38 cellular contexts compared by ENCODE assay signal in genomic region chr5:95611396-95611795, GRCh38. TPM values are rescaled to one million over a fixed set of nuclear protein-coding genes. Genes with fewer than 3 reads are reported as not detected.
"Had no signal": no experiment of that assay in that cellular context is flagged by ENCODE, and none has a peak within 500 bp of the region (broad histone marks: within the 10 kb centered on the region; RNA-seq: fewer than 3 reads in every experiment).

No MANE protein-coding gene starts in this region.

- H3K27me3 ChIP-seq: MG63 had no signal

- H3K36me3 ChIP-seq: MG63 had no signal

- DNase-seq: Karpas-422, Kasumi-1, MG63, MM.1S, MV-4-11, NCI-H1048, NCI-H1092, NCI-H1092 treated with DMSO at 0.1 percent for 48 hours, NCI-H1105, NCI-H1105 treated with DMSO at 0.1 percent for 48 hours, NCI-H1417, NCI-H1417 treated with DMSO at 0.1 percent for 48 hours, NCI-H1436, NCI-H1436 treated with DMSO at 0.1 percent for 48 hours, NCI-H146, NCI-H1694, NCI-H1694 treated with DMSO at 0.1 percent for 48 hours, NCI-H187, NCI-H187 treated with DMSO at 0.1 percent for 48 hours, NCI-H1930, NCI-H2029, NCI-H2029 treated with DMSO at 0.1 percent for 48 hours, NCI-H2081, NCI-H2081 treated with DMSO at 0.1 percent for 48 hours, NCI-H2107, NCI-H2171, NCI-H2171 treated with DMSO at 0.1 percent for 48 hours, NCI-H2227 treated with DMSO at 0.1 percent for 48 hours, NCI-H226, NCI-H345, NCI-H446, NCI-H446 treated with DMSO at 0.1 percent for 48 hours, NCI-H510A, NCI-H510A treated with DMSO at 0.1 percent for 48 hours, NCI-H524, NCI-H524 treated with DMSO at 0.1 percent for 48 hours had no signal

- H3K4me3 ChIP-seq: MG63 had no signal

RNA-seq across cellular contexts. Expression of gene GPR150, which starts 8.5 kb away (rescaled TPM):
- total RNA-seq: MCF 10A, NCI-H460 had no signal
